In the genomic region with DNA sequence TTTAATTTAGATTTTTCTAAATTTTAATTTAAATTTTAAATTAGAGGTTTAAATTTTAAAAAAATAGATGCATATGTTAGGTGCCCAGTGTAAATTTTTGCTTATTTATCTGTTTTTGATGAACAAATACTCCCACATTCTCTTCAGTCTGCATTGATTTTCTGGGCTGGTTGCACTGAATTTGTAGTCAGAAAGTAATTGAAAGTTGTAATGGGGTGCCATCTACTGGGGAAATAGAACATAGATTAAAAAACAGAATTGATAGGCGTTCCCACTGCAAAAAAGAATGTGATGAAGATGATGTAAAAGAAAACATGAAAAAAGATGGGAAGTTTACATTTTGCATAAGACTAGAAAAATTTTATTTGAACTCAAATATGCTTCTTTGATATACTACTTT, we compare ENCODE assay signal across 8 cellular contexts. TPM values are rescaled to one million over a fixed set of nuclear protein-coding genes. Genes with fewer than 3 reads are reported as not detected.
DNase-seq lines count a peak whose midpoint lies in the region; ATAC-seq, FAIRE-seq and TF ChIP-seq lines count a peak whose summit lies in the region.

No MANE protein-coding gene starts in this region.

- H3K27me3 ChIP-seq in GM12878 (replicated peaks in 1 of 2; ENCODE audit: control insufficient read depth in 2 of 2, insufficient read depth in 2 of 2, low read length in 1 of 2), result no peaks in the 10 kb centered on the region
- 0 out of 5 replicates have a peak, but pooled peaks cover 0 to 4% of the 10 kb centered on the region in 2 experiments for H3K27me3 ChIP-seq in HepG2 (ENCODE audit: control insufficient read depth in 1 of 2, insufficient read depth in 2 of 2, low read length in 2 of 2)

- no peaks in the 10 kb centered on the region for H3K4me1 ChIP-seq in GM12878 (ENCODE audit: control insufficient read depth, insufficient read depth, low read length)
- no peaks in the 10 kb centered on the region for H3K4me1 ChIP-seq in HepG2 (ENCODE audit: insufficient read depth, low read length)

- no peak for DNase-seq in AG09319 (ENCODE audit: extremely low read depth, low read depth)
- peak; percentile 4 for DNase-seq in GM19238 (ENCODE audit: insufficient read length, low spot score)
- peak; percentile 72 to 74 for DNase-seq in NCI-H2081 (lab: John Stamatoyannopoulos, UW)
- DNase-seq in GM12878 (ENCODE audit: low read depth, low spot score), result no peak
- peak; percentile 60 for DNase-seq in HepG2 (ENCODE audit: low spot score)
- DNase-seq in NK-92 (lab: John Stamatoyannopoulos, UW; ENCODE audit: unreplicated experiment), result no peak

- H3K36me3 ChIP-seq in GM12878 (ENCODE audit: control insufficient read depth in 2 of 2, insufficient read depth in 2 of 2, low read length in 1 of 2) (no peaks in the 10 kb centered on the region), HepG2 (replicated peaks in 1 of 2; ENCODE audit: control insufficient read depth in 1 of 2, insufficient read depth in 2 of 2, low read length in 2 of 2) (no peaks in the 10 kb centered on the region)

- peak; percentile 47; the same call in 1 of the 3 replicates for ATAC-seq in GM12878
- peak; percentile 58 for ATAC-seq in HepG2
- ATAC-seq in HG02840 (IDR thresholded peaks at IDR 0.05; ENCODE audit: low FRiP score, unreplicated experiment), result no peak
- no peak for ATAC-seq in HG03378 (IDR thresholded peaks at IDR 0.05; ENCODE audit: unreplicated experiment)

- TF ChIP-seq CTCF in AG09319 (IDR thresholded peaks at IDR 0.05; ENCODE audit: low read depth, low read length) (peak; percentile 46), GM12878 (IDR thresholded peaks at IDR 0.05 in 2 of 3, conservative IDR thresholded peaks at IDR 0.05 in 1 of 3; ENCODE audit: control insufficient read depth in 2 of 3, extremely low read depth in 1 of 3, insufficient read depth in 1 of 3, low read depth in 3 of 3, low read length in 3 of 3) (peak; percentile 20 to 42 (median 40); a peak in 2 of 6 replicates), HepG2 (CRISPR knock-in tag; IDR thresholded peaks at IDR 0.05) (peak; percentile 64)

- no peaks in the 10 kb centered on the region for H3K79me2 ChIP-seq in GM12878 (ENCODE audit: control insufficient read depth, insufficient read depth, low read length)
- no peaks in the 10 kb centered on the region for H3K79me2 ChIP-seq in HepG2 (ENCODE audit: insufficient read depth, low read length)

- H4K20me1 ChIP-seq in GM12878 (ENCODE audit: control insufficient read depth, insufficient read depth), result no peaks in the 10 kb centered on the region
- no peaks in the 10 kb centered on the region for H4K20me1 ChIP-seq in HepG2 (ENCODE audit: insufficient read depth, low read length)

- 0% methylated on average over 1 of the region's 1 CpG for WGBS in GM12878 (ENCODE audit: insufficient coverage, insufficient replicate concordance, low lambda C conversion rate, missing lambda C conversion rate)
- WGBS in HepG2 (ENCODE audit: low lambda C conversion rate), result 0% methylated on average over 1 of the region's 1 CpG

- RAD21 ChIA-PET in GM12878 (lab: Charles Lee; ENCODE audit: unreplicated experiment), result no interaction called here

- POLR2A ChIA-PET in GM12878 (lab: Charles Lee) (no interaction called here), HepG2 (lab: Yijun Ruan, JAX) (no interaction called here)

- H3K9me3 ChIP-seq in GM12878 (replicated peaks; ENCODE audit: control insufficient read depth, insufficient read depth, low read length) (no peaks in the 10 kb centered on the region), HepG2 (ENCODE audit: low read length) (no peaks in the 10 kb centered on the region)

- in situ Hi-C loops in GM12878 (cut with MboI), result loop anchor here (5.0 kb wide), 1 partner anchor 415 kb away; no protein-coding TSS in a partner anchor
- in situ Hi-C loops in HepG2 (cut with HindIII; ENCODE audit: extremely low pct_ligation_motif_present, low pct_unique_long_range_greater_than_20kb), result loop anchor here (5.0 to 10.0 kb wide), 2 partner anchors 55 to 417 kb away; no protein-coding TSS in a partner anchor

- H3K4me3 ChIP-seq in GM12878 (no peak overlapping the region), HepG2 (replicated peaks in 1 of 3; ENCODE audit: insufficient read depth in 1 of 3, low read depth in 2 of 3, low read length in 3 of 3) (no peak overlapping the region)

- no peak overlapping the region for H3K27ac ChIP-seq in GM12878 (ENCODE audit: control insufficient read depth, insufficient read depth)
- no peak overlapping the region for H3K27ac ChIP-seq in HepG2 (ENCODE audit: extremely low read length, insufficient read depth, low read length)

- intact Hi-C loops in GM12878 (cut with micrococcal nuclease; ENCODE audit: unreplicated experiment), result loop anchor here (1.0 kb wide), 2 partner anchors 55 to 414 kb away; no protein-coding TSS in a partner anchor
- intact Hi-C loops in HepG2 (cut with micrococcal nuclease; ENCODE audit: unreplicated experiment), result loop anchor here (1.0 kb wide), 2 partner anchors 55 to 414 kb away; no protein-coding TSS in a partner anchor

- TF ChIP-seq POLR2A in GM12878 (IDR thresholded peaks at IDR 0.05; ENCODE audit: low read depth, low read length), result no peak
- no peak for TF ChIP-seq POLR2A in HepG2 (IDR thresholded peaks at IDR 0.05; ENCODE audit: insufficient read depth in 1 of 2, low read depth in 2 of 2, low read length in 2 of 2)

- no peak overlapping the region for H3K4me2 ChIP-seq in GM12878 (ENCODE audit: control insufficient read depth, insufficient read depth)
- no peak overlapping the region for H3K4me2 ChIP-seq in HepG2 (ENCODE audit: low read depth, low read length)

- H2AFZ ChIP-seq in GM12878 (ENCODE audit: control insufficient read depth, low read depth, low read length), result no peak overlapping the region
- no peak overlapping the region for H2AFZ ChIP-seq in HepG2 (ENCODE audit: low read length)

- BruUV-seq in GM12878 (replicated peaks; lab: Mats Ljungman, UMichigan) (no TSS peak), HepG2 (replicated peaks; lab: Mats Ljungman, UMichigan) (no TSS peak)

- no peak overlapping the region for H3K9ac ChIP-seq in GM12878 (ENCODE audit: control insufficient read depth, insufficient read depth, low read length)
- no peak overlapping the region for H3K9ac ChIP-seq in HepG2 (ENCODE audit: insufficient read depth, low read depth, low read length)

- SMC1A ChIA-PET in GM12878 (lab: Charles Lee; ENCODE audit: uncharacterized antibody, unreplicated experiment), result no interaction called here

- FAIRE-seq in GM12878 (lab: Jason Lieb, UNC) (no peak), HepG2 (lab: Jason Lieb, UNC) (peak; percentile 72)

- TF ChIP-seq EP300 in GM12878 (IDR thresholded peaks at IDR 0.05; ENCODE audit: borderline replicate concordance in 1 of 2, control insufficient read depth in 1 of 2, low read depth in 2 of 2, low read length in 2 of 2), result no peak
- TF ChIP-seq EP300 in HepG2 (IDR thresholded peaks at IDR 0.05; ENCODE audit: low read depth in 2 of 2, low read length in 2 of 2), result no peak
- TF ChIP-seq EP300 in HepG2 (CRISPR knock-in tag; IDR thresholded peaks at IDR 0.05; ENCODE audit: borderline replicate concordance), result no peak

- TF ChIP-seq RAD21 in GM12878 (IDR thresholded peaks at IDR 0.05; ENCODE audit: insufficient read depth, low read depth, low read length) (peak; percentile 64), HepG2 (CRISPR knock-in tag; IDR thresholded peaks at IDR 0.05) (0 out of 2 replicates have a peak, but pooled peaks have one; percentile 33)

- CTCF ChIA-PET in GM12878 (lab: Yijun Ruan, JAX) (no interaction called here), HepG2 (lab: Yijun Ruan, JAX; ENCODE audit: low intra/inter-chr PET ratio, low total read pairs) (interaction anchor here (0.6 to 2.5 kb wide), 4 partner anchors 55 to 414 kb away, joined by 3 to 18 read pairs (median 5); no protein-coding TSS in a partner anchor)

RNA-seq across cellular contexts. Expression of a gene that starts 51.7 kb away (rescaled TPM):
- 7.1 and 8.0 TPM in 2 replicates for total RNA-seq in GM12878 (2013; cell fraction: nucleolus; rRNA removed)
- total RNA-seq in GM12878 (2014; rRNA removed) (not detected in 2 replicates), GM12878 (2014; rRNA removed; fragmentation: Illumina TruSeq; extraction: Trizol) (not detected in 2 replicates), GM12878 (2021) (not detected in 2 replicates), HepG2 (2016; rRNA removed; fragmentation: Illumina TruSeq; extraction: Trizol) (not detected in 2 replicates)
- polyA plus RNA-seq in GM12878 (2011; ENCODE audit: low read depth), result not detected
- polyA plus RNA-seq in GM12878 (2011; rRNA removed) (0.32 and 0.57 TPM in 2 replicates), GM12878 (2014; fragmentation: Illumina TruSeq; extraction: Trizol) (not detected in 2 replicates), GM12878 (2014; fragmentation: Nextera tagmentation; extraction: Ambion mirVana) (under 1 TPM; 0.02 to 0.04 TPM), GM12878 (2014; rRNA removed) (not detected in 2 replicates), GM12878 (2016; fragmentation: Nextera tagmentation; extraction: Ambion mirVana) (not detected), HepG2 (2011; rRNA removed) (not detected in 2 replicates)
- polyA plus RNA-seq in GM12878 (2011; cell fraction: cytosol; rRNA removed), result 0.37 and 0.53 TPM in 2 replicates
- 0.59 and 0.94 TPM in 2 replicates for polyA plus RNA-seq in GM12878 (2011; cell fraction: nucleus; rRNA removed)
- polyA plus RNA-seq in GM12878 (2012), result not detected in 2 replicates
- 0.66 and 1.0 TPM in 2 replicates for polyA minus RNA-seq in GM12878 (2011; rRNA and poly(A)+ RNA removed)
- 0.40 and 0.83 TPM in 2 replicates for polyA minus RNA-seq in GM12878 (2011; cell fraction: cytosol; rRNA and poly(A)+ RNA removed)
- 0.97 and 3.3 TPM in 2 replicates for polyA minus RNA-seq in GM12878 (2011; cell fraction: nucleus; rRNA and poly(A)+ RNA removed)
- not detected in 2 replicates for total RNA-seq in HepG2 (2016; cell fraction: cytosol; rRNA removed; fragmentation: Illumina TruSeq; extraction: Trizol; ENCODE audit: low read depth)
- not detected in 2 replicates for total RNA-seq in HepG2 (2016; cell fraction: insoluble cytoplasmic fraction; rRNA removed; fragmentation: Illumina TruSeq; extraction: Trizol)
- not detected in 2 replicates for total RNA-seq in HepG2 (2016; cell fraction: membrane; rRNA removed; fragmentation: Illumina TruSeq; extraction: Trizol)
- not detected in 2 replicates for total RNA-seq in HepG2 (2016; cell fraction: nucleus; rRNA removed; fragmentation: Illumina TruSeq; extraction: Trizol)
- not detected in 2 replicates for polyA plus RNA-seq in HepG2 (2011; cell fraction: cytosol; rRNA removed)
- not detected in 2 replicates for polyA plus RNA-seq in HepG2 (2011; cell fraction: nucleus; rRNA removed)
- polyA plus RNA-seq in HepG2 (2012), result not detected in 2 replicates
- polyA plus RNA-seq in HepG2 (2016; cell fraction: cytosol; fragmentation: Illumina TruSeq; extraction: Trizol; ENCODE audit: low read depth), result not detected in 2 replicates
- not detected in 2 replicates for polyA plus RNA-seq in HepG2 (2016; cell fraction: insoluble cytoplasmic fraction; fragmentation: Illumina TruSeq; extraction: Trizol; ENCODE audit: low read depth)
- not detected in 2 replicates for polyA plus RNA-seq in HepG2 (2016; cell fraction: membrane; fragmentation: Illumina TruSeq; extraction: Trizol; ENCODE audit: low read depth)
- polyA plus RNA-seq in HepG2 (2016; cell fraction: nucleus; fragmentation: Illumina TruSeq; extraction: Trizol; ENCODE audit: insufficient read depth, low read depth), result not detected in 2 replicates
- polyA minus RNA-seq in HepG2 (2011; rRNA and poly(A)+ RNA removed; ENCODE audit: low replicate concordance), result 0.12 TPM in 1 of 2 replicates, not detected in the other
- polyA minus RNA-seq in HepG2 (2011; cell fraction: cytosol; rRNA and poly(A)+ RNA removed), result not detected in 2 replicates
- polyA minus RNA-seq in HepG2 (2011; cell fraction: nucleus; rRNA and poly(A)+ RNA removed), result not detected in 2 replicates

Comparison
In these comparisons a context has a peak if more than half of its experiments do, and no peak if none do; other contexts are left out.
1. DNase-seq: peak in GM19238 (single experiment), NCI-H2081 (2 of 2) and HepG2 (single experiment); none in AG09319 (single experiment), GM12878 (single experiment) and NK-92 (single experiment).
2. ATAC-seq: peak in GM12878 (single experiment) and HepG2 (single experiment); none in HG02840 (single experiment) and HG03378 (single experiment).
3. Peak in every context shown above with its lines, with median percentiles within 50 percentile points of each other: CTCF ChIP-seq.